ENCODE assay signal across 2 cellular contexts in genomic region chr22:39560127-39560526, GRCh38.
TF ChIP-seq lines count a peak whose summit lies in the region.

No MANE protein-coding gene starts in this region.

TF ChIP-seq in HEK293, 187 proteins besides CTCF, POLR2A, EP300 and RAD21 (continued from another document):
- TF ChIP-seq, protein P1, sequence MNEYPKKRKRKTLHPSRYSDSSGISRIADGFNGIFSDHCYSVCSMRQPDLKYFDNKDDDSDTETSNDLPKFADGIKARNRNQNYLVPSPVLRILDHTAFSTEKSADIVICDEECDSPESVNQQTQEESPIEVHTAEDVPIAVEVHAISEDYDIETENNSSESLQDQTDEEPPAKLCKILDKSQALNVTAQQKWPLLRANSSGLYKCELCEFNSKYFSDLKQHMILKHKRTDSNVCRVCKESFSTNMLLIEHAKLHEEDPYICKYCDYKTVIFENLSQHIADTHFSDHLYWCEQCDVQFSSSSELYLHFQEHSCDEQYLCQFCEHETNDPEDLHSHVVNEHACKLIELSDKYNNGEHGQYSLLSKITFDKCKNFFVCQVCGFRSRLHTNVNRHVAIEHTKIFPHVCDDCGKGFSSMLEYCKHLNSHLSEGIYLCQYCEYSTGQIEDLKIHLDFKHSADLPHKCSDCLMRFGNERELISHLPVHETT (tag by site-specific recombination; IDR thresholded peaks at IDR 0.05), result no peak
TF ChIP-seq in HEK293: peak in this region for 2.

TF ChIP-seq in HepG2, 621 proteins besides CTCF, POLR2A, EP300 and RAD21 (continued from another document):
- TF ChIP-seq, protein P2, sequence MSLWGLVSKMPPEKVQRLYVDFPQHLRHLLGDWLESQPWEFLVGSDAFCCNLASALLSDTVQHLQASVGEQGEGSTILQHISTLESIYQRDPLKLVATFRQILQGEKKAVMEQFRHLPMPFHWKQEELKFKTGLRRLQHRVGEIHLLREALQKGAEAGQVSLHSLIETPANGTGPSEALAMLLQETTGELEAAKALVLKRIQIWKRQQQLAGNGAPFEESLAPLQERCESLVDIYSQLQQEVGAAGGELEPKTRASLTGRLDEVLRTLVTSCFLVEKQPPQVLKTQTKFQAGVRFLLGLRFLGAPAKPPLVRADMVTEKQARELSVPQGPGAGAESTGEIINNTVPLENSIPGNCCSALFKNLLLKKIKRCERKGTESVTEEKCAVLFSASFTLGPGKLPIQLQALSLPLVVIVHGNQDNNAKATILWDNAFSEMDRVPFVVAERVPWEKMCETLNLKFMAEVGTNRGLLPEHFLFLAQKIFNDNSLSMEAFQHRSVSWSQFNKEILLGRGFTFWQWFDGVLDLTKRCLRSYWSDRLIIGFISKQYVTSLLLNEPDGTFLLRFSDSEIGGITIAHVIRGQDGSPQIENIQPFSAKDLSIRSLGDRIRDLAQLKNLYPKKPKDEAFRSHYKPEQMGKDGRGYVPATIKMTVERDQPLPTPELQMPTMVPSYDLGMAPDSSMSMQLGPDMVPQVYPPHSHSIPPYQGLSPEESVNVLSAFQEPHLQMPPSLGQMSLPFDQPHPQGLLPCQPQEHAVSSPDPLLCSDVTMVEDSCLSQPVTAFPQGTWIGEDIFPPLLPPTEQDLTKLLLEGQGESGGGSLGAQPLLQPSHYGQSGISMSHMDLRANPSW (CRISPR knock-in tag; IDR thresholded peaks at IDR 0.05; ENCODE audit: borderline replicate concordance), result no peak
- TF ChIP-seq TP53 (CRISPR knock-in tag; conservative IDR thresholded peaks at IDR 0.05) (no peak), PCBP1 (IDR thresholded peaks at IDR 0.05; ENCODE audit: borderline replicate concordance, low read depth, low read length) (no peak)
